ENCODE assay signal across 8 cellular contexts in genomic region chr1:40316595-40317393, GRCh38. TPM values are rescaled to one million over a fixed set of nuclear protein-coding genes. Genes with fewer than 3 reads are reported as not detected.
DNase-seq lines count a peak whose midpoint lies in the region; ATAC-seq and TF ChIP-seq lines count a peak whose summit lies in the region.

COL9A2 (minus strand) TSS chr1:40317286; CDS start chr1:40317197, 89 bp downstream.

- ATAC-seq in activated T-cell treated with anti-CD3 and anti-CD28 coated beads, Interleukin-2, amount 50 U/mL, for 4 hours: peak; percentile 67 to 72

- no peaks in the 10 kb centered on the region for H3K9me3 Mint-ChIP-seq in activated T-cell treated with anti-CD3 and anti-CD28 coated beads, Interleukin-2, amount 50 U/mL, for 4 hours
- H3K9me3 Mint-ChIP-seq in nephron progenitor cell: no peaks in the 10 kb centered on the region

- H3K4me1 Mint-ChIP-seq in activated T-cell treated with anti-CD3 and anti-CD28 coated beads, Interleukin-2, amount 50 U/mL, for 4 hours (ENCODE audit: low read depth): peaks cover 38% of the 10 kb centered on the region
- H3K4me1 Mint-ChIP-seq in nephron progenitor cell: peaks cover 40% of the 10 kb centered on the region

- no peaks in the 10 kb centered on the region for H3K36me3 Mint-ChIP-seq in activated T-cell treated with anti-CD3 and anti-CD28 coated beads, Interleukin-2, amount 50 U/mL, for 4 hours (ENCODE audit: insufficient read depth)
- no peaks in the 10 kb centered on the region for H3K36me3 Mint-ChIP-seq in nephron progenitor cell (ENCODE audit: low read depth)

- DNase-seq in NCI-H69 (lab: John Stamatoyannopoulos, UW) (peak; percentile 81), fibroblast of pulmonary artery (ENCODE audit: low read depth) (no peak), nephron progenitor cell (peak; percentile 64), substantia nigra (lab: John Stamatoyannopoulos, UW) (peak in 46 of 49 donors; percentile 33 to 93 (median 80)), NCI-H2107 treated with DMSO at 0.1 percent for 48 hours (lab: John Stamatoyannopoulos, UW; ENCODE audit: unreplicated experiment) (no peak), NCI-H2107 (lab: John Stamatoyannopoulos, UW) (no peak)
- peak; percentile 53 for DNase-seq in activated T-cell treated with anti-CD3 and anti-CD28 coated beads, Interleukin-2, amount 50 U/mL, for 4 hours

- no peak within 1 kb of the TSS for H3K27ac Mint-ChIP-seq in nephron progenitor cell

- peak within 1 kb of the TSS; percentile 99 for H3K27ac ChIP-seq in substantia nigra (ENCODE audit: low read depth, low read length, poor library complexity, severe bottlenecking)

- H3K4me3 ChIP-seq in GM12875 (ENCODE audit: low read depth, low read length) (peak within 1 kb of the TSS; percentile 48), fibroblast of pulmonary artery (replicated peaks; ENCODE audit: low read depth, low read length) (peak within 1 kb of the TSS; percentile 29)

- TF ChIP-seq CTCF in GM12875 (IDR thresholded peaks at IDR 0.05; ENCODE audit: borderline replicate concordance, insufficient read depth, low read depth, low read length) (no peak), fibroblast of pulmonary artery (IDR thresholded peaks at IDR 0.05; ENCODE audit: low read length, missing control alignments) (no peak), nephron progenitor cell (IDR thresholded peaks at IDR 0.05) (no peak)

- H3K4me3 Mint-ChIP-seq in activated T-cell treated with anti-CD3 and anti-CD28 coated beads, Interleukin-2, amount 50 U/mL, for 4 hours: peak within 1 kb of the TSS; percentile 77
- H3K4me3 Mint-ChIP-seq in nephron progenitor cell: peak within 1 kb of the TSS; percentile 82

- peaks cover 7% of the 10 kb centered on the region for H3K27me3 Mint-ChIP-seq in activated T-cell treated with anti-CD3 and anti-CD28 coated beads, Interleukin-2, amount 50 U/mL, for 4 hours (ENCODE audit: low read depth)
- peaks cover 63% of the 10 kb centered on the region for H3K27me3 Mint-ChIP-seq in nephron progenitor cell (ENCODE audit: low read depth, poor library complexity)

RNA-seq across cellular contexts. Expression of gene COL9A2, which starts in this region (rescaled TPM):
- 1 to 10 TPM in 2 of 3 donors, under 1 TPM in 1; 0.96 to 2.5 (median 1.2) TPM for total RNA-seq in activated T-cell treated with anti-CD3 and anti-CD28 coated beads, Interleukin-2, amount 50 U/mL, for 4 hours

Comparison
In these comparisons a context has a peak if more than half of its experiments do, and no peak if none do; other contexts are left out.
1. DNase-seq: peak in NCI-H69 (single experiment), activated T-cell treated with anti-CD3 and anti-CD28 coated beads, Interleukin-2, amount 50 U/mL, for 4 hours (single experiment), nephron progenitor cell (single experiment) and substantia nigra (46 of 49); none in fibroblast of pulmonary artery (single experiment), NCI-H2107 treated with DMSO at 0.1 percent for 48 hours (single experiment) and NCI-H2107 (single experiment).